In the genomic region with DNA sequence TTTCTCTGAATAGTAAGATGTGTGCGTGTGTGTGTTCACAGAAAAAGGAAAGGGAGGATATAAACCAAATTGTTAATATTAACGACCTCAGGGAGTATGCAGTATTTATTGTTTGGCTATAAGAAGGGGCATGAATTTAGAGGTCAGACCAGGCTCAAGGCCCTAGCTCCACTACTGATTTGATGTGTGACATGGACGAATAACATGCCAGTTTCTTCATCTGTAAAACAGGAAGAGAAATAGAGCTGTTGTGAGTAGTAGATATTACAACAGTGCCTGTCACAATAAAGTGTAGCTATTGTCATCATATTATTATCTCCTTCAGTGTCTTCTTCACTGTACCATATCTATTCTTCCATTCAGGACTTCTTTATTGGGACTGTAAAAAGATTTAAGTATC, we compare ENCODE assay signal across 1 cellular context.
TF ChIP-seq lines count a peak whose summit lies in the region.

No MANE protein-coding gene starts in this region.

TF ChIP-seq in neural cell, 6 proteins besides CTCF, POLR2A, EP300 and RAD21:
- no peak for TF ChIP-seq EZH2 (IDR thresholded peaks at IDR 0.05; ENCODE audit: borderline replicate concordance, insufficient read depth, low read length, poor library complexity, severe bottlenecking)
TF ChIP-seq in neural cell: peak in this region for 0.
